36 cellular contexts compared by ENCODE assay signal in genomic region chr2:56540467-56540866, GRCh38.
"Had no signal": no experiment of that assay in that cellular context is flagged by ENCODE, and none has a peak within 500 bp of the region (broad histone marks: within the 10 kb centered on the region; RNA-seq: fewer than 3 reads in every experiment).

No MANE protein-coding gene starts in this region.

- H3K4me3 Mint-ChIP-seq: activated B cell treated with CpG ODN at 0.5 μM for 24 hours; activated CD4-positive, alpha-beta memory T cell treated with anti-CD3 and anti-CD28 coated beads for 36 hours; activated CD4-positive, alpha-beta T cell treated with anti-CD3 and anti-CD28 coated beads, Interleukin-2, amount 10 ng/mL, durations not matched to agents 24 days and 14 days; activated CD8-positive, alpha-beta memory T cell treated with anti-CD3 and anti-CD28 coated beads, Interleukin-2, amount 10 ng/mL, durations not matched to agents 7 days and 5 days; activated CD8-positive, alpha-beta T cell treated with anti-CD3 and anti-CD28 coated beads, Interleukin-2, amount 10 ng/mL, durations not matched to agents 7 days and 5 days; activated naive CD4-positive, alpha-beta T cell treated with anti-CD3 and anti-CD28 coated beads for 36 hours; activated naive CD4-positive, alpha-beta T cell treated with anti-CD3 and anti-CD28 coated beads, Interleukin-2, amount 50 U/mL, for 24 hours; activated naive CD8-positive, alpha-beta T cell treated with anti-CD3 and anti-CD28 coated beads for 36 hours; activated naive CD8-positive, alpha-beta T cell treated with anti-CD3 and anti-CD28 coated beads, Interleukin-2, amount 50 U/mL, for 24 hours; activated T-helper 1 cell treated with anti-CD3 and anti-CD28 coated beads, Interleukin-12 subunit alpha, Interleukin-12 subunit beta, Interleukin-2, Interleukin-4 antibody, amounts not matched to agents 30 ng/mL and 10 ng/mL and 1 ng/mL, durations not matched to agents 14 hours and 24 hours and 36 hours; central memory CD8-positive, alpha-beta T cell; dendritic cell treated with granulocyte-macrophage colony-stimulating factor and Interleukin-4, amounts not matched to agents 40 ng/mL and 50 ng/mL, for 4 days; endodermal cell; T-helper 17 cell; T-helper 2 cell treated with Interferon-gamma antibody and Interleukin-4, amounts not matched to agents 5 μg/mL and 100 μg/mL, for 36 hours had no signal

- H3K4me3 ChIP-seq: adrenal gland, ascending aorta, coronary artery, dorsolateral prefrontal cortex, heart left ventricle had no signal

- H3K27me3 Mint-ChIP-seq: activated B cell treated with CpG ODN at 0.5 μM for 24 hours; activated CD4-positive, alpha-beta memory T cell treated with anti-CD3 and anti-CD28 coated beads for 36 hours; activated CD4-positive, alpha-beta T cell treated with anti-CD3 and anti-CD28 coated beads, Interleukin-2, amount 10 ng/mL, durations not matched to agents 24 days and 14 days; activated CD8-positive, alpha-beta memory T cell treated with anti-CD3 and anti-CD28 coated beads, Interleukin-2, amount 10 ng/mL, durations not matched to agents 7 days and 5 days; activated naive CD4-positive, alpha-beta T cell treated with anti-CD3 and anti-CD28 coated beads, Interleukin-2, amount 50 U/mL, for 24 hours; activated naive CD8-positive, alpha-beta T cell treated with anti-CD3 and anti-CD28 coated beads for 36 hours; activated naive CD8-positive, alpha-beta T cell treated with anti-CD3 and anti-CD28 coated beads, Interleukin-2, amount 50 U/mL, for 24 hours; central memory CD8-positive, alpha-beta T cell; dendritic cell treated with granulocyte-macrophage colony-stimulating factor and Interleukin-4, amounts not matched to agents 40 ng/mL and 50 ng/mL, for 4 days; T-helper 17 cell had no signal

- DNase-seq: activated B cell treated with CpG ODN at 0.5 μM for 24 hours; activated CD4-positive, alpha-beta memory T cell treated with anti-CD3 and anti-CD28 coated beads for 36 hours; activated CD4-positive, alpha-beta T cell treated with anti-CD3 and anti-CD28 coated beads, Interleukin-2, amount 10 ng/mL, durations not matched to agents 24 days and 14 days; activated CD8-positive, alpha-beta memory T cell treated with anti-CD3 and anti-CD28 coated beads, Interleukin-2, amount 10 ng/mL, durations not matched to agents 7 days and 5 days; activated CD8-positive, alpha-beta memory T cell treated with anti-CD3 and anti-CD28 coated beads, Interleukin-2, amount 50 U/mL, for 4 hours; activated CD8-positive, alpha-beta T cell treated with anti-CD3 and anti-CD28 coated beads, Interleukin-2, amount 10 ng/mL, durations not matched to agents 7 days and 5 days; activated effector memory CD4-positive, alpha-beta T cell treated with anti-CD3 and anti-CD28 coated beads, Interleukin-2, amount 50 U/mL, for 16 hours; activated naive CD4-positive, alpha-beta T cell treated with anti-CD3 and anti-CD28 coated beads for 36 hours; activated naive CD8-positive, alpha-beta T cell treated with anti-CD3 and anti-CD28 coated beads for 36 hours; activated naive CD8-positive, alpha-beta T cell treated with anti-CD3 and anti-CD28 coated beads, Interleukin-2, amount 50 U/mL, for 24 hours; activated T-cell treated with anti-CD3 and anti-CD28 coated beads, Interleukin-2, amount 50 U/mL, for 1 hour; activated T-cell treated with anti-CD3 and anti-CD28 coated beads, Interleukin-2, amount 50 U/mL, for 48 hours; adrenal gland; brain microvascular endothelial cell; dorsolateral prefrontal cortex; effector memory CD4-positive, alpha-beta T cell; endodermal cell; foreskin fibroblast; glutamatergic neuron; heart left ventricle; T-helper 1 cell; T-helper 17 cell; T1000; WERI-Rb-1 had no signal

- ATAC-seq: activated CD4-positive, CD25-positive, alpha-beta regulatory T cell treated with anti-CD3 and anti-CD28 coated beads, Interleukin-2, amount 50 U/mL, for 24 hours; activated CD8-positive, alpha-beta memory T cell treated with anti-CD3 and anti-CD28 coated beads, Interleukin-2, amount 10 ng/mL, durations not matched to agents 7 days and 5 days; activated CD8-positive, alpha-beta T cell treated with anti-CD3 and anti-CD28 coated beads, Interleukin-2, amount 10 ng/mL, durations not matched to agents 7 days and 5 days; activated naive CD8-positive, alpha-beta T cell treated with anti-CD3 and anti-CD28 coated beads, Interleukin-2, amount 50 U/mL, for 24 hours; esophagus mucosa; heart left ventricle; T-helper 17 cell had no signal

- H3K4me1 ChIP-seq: adrenal gland had no signal

- H3K27me3 ChIP-seq: adrenal gland, ascending aorta, brain microvascular endothelial cell, dorsolateral prefrontal cortex, heart left ventricle had no signal

- H3K27ac ChIP-seq: adrenal gland, ascending aorta, brain microvascular endothelial cell, coronary artery, dorsolateral prefrontal cortex, heart left ventricle, WERI-Rb-1 had no signal

- H3K36me3 ChIP-seq: adrenal gland, ascending aorta, brain microvascular endothelial cell, heart left ventricle, WERI-Rb-1 had no signal

- H3K9me3 Mint-ChIP-seq: activated CD4-positive, alpha-beta T cell treated with anti-CD3 and anti-CD28 coated beads, Interleukin-2, amount 10 ng/mL, durations not matched to agents 24 days and 14 days; dendritic cell treated with granulocyte-macrophage colony-stimulating factor and Interleukin-4, amounts not matched to agents 40 ng/mL and 50 ng/mL, for 4 days had no signal

- FAIRE-seq: bronchial epithelial cell, frontal cortex had no signal

- H3K36me3 Mint-ChIP-seq: activated CD4-positive, alpha-beta memory T cell treated with anti-CD3 and anti-CD28 coated beads for 36 hours; activated CD8-positive, alpha-beta memory T cell treated with anti-CD3 and anti-CD28 coated beads, Interleukin-2, amount 10 ng/mL, durations not matched to agents 7 days and 5 days; activated naive CD4-positive, alpha-beta T cell treated with anti-CD3 and anti-CD28 coated beads, Interleukin-2, amount 50 U/mL, for 24 hours; activated naive CD8-positive, alpha-beta T cell treated with anti-CD3 and anti-CD28 coated beads for 36 hours had no signal

- H3K27ac Mint-ChIP-seq: activated B cell treated with CpG ODN at 0.5 μM for 24 hours; activated CD4-positive, alpha-beta memory T cell treated with anti-CD3 and anti-CD28 coated beads for 36 hours; activated CD4-positive, alpha-beta T cell treated with anti-CD3 and anti-CD28 coated beads, Interleukin-2, amount 10 ng/mL, durations not matched to agents 24 days and 14 days; activated CD8-positive, alpha-beta memory T cell treated with anti-CD3 and anti-CD28 coated beads, Interleukin-2, amount 10 ng/mL, durations not matched to agents 7 days and 5 days; activated CD8-positive, alpha-beta T cell treated with anti-CD3 and anti-CD28 coated beads, Interleukin-2, amount 10 ng/mL, durations not matched to agents 7 days and 5 days; activated naive CD4-positive, alpha-beta T cell treated with anti-CD3 and anti-CD28 coated beads for 36 hours; activated naive CD4-positive, alpha-beta T cell treated with anti-CD3 and anti-CD28 coated beads, Interleukin-2, amount 50 U/mL, for 24 hours; activated naive CD8-positive, alpha-beta T cell treated with anti-CD3 and anti-CD28 coated beads for 36 hours; activated naive CD8-positive, alpha-beta T cell treated with anti-CD3 and anti-CD28 coated beads, Interleukin-2, amount 50 U/mL, for 24 hours; activated T-helper 1 cell treated with anti-CD3 and anti-CD28 coated beads, Interleukin-12 subunit alpha, Interleukin-12 subunit beta, Interleukin-2, Interleukin-4 antibody, amounts not matched to agents 30 ng/mL and 10 ng/mL and 1 ng/mL, durations not matched to agents 14 hours and 24 hours and 36 hours; activated T-helper 2 cell treated with anti-CD3 and anti-CD28 coated beads, Interferon-gamma antibody, Interleukin-2, Interleukin-4, amounts not matched to agents 10 μg/mL and 5 μg/mL and 100 μg/mL, durations not matched to agents 14 hours and 24 hours and 36 hours; dendritic cell treated with granulocyte-macrophage colony-stimulating factor and Interleukin-4, amounts not matched to agents 40 ng/mL and 50 ng/mL, for 4 days; endodermal cell; T-helper 17 cell; T-helper 2 cell treated with Interferon-gamma antibody and Interleukin-4, amounts not matched to agents 5 μg/mL and 100 μg/mL, for 36 hours had no signal

- H3K4me1 Mint-ChIP-seq: activated B cell treated with CpG ODN at 0.5 μM for 24 hours; activated CD4-positive, alpha-beta T cell treated with anti-CD3 and anti-CD28 coated beads, Interleukin-2, amount 10 ng/mL, durations not matched to agents 24 days and 14 days; activated CD8-positive, alpha-beta memory T cell treated with anti-CD3 and anti-CD28 coated beads, Interleukin-2, amount 10 ng/mL, durations not matched to agents 7 days and 5 days; activated naive CD4-positive, alpha-beta T cell treated with anti-CD3 and anti-CD28 coated beads, Interleukin-2, amount 50 U/mL, for 24 hours; activated naive CD8-positive, alpha-beta T cell treated with anti-CD3 and anti-CD28 coated beads for 36 hours; activated naive CD8-positive, alpha-beta T cell treated with anti-CD3 and anti-CD28 coated beads, Interleukin-2, amount 50 U/mL, for 24 hours; central memory CD8-positive, alpha-beta T cell; endodermal cell; T-helper 17 cell had no signal

- H3K9me3 ChIP-seq: adrenal gland, ascending aorta had no signal
